8 cellular contexts compared by ENCODE assay signal in genomic region chr17:67200727-67201301, GRCh38. TPM values are rescaled to one million over a fixed set of nuclear protein-coding genes. Genes with fewer than 3 reads are reported as not detected.
DNase-seq lines count a peak whose midpoint lies in the region; ATAC-seq and TF ChIP-seq lines count a peak whose summit lies in the region.

No MANE protein-coding gene starts in this region.

- no peak overlapping the region for H3K27ac Mint-ChIP-seq in nephron

- H3K27me3 Mint-ChIP-seq in nephron (ENCODE audit: low read depth): no peaks in the 10 kb centered on the region

- no peak overlapping the region for H3K4me3 ChIP-seq in DND-41 (ENCODE audit: low read depth in 1 of 2, low read length in 2 of 2)
- no peak overlapping the region for H3K4me3 ChIP-seq in body of pancreas
- no peak overlapping the region for H3K4me3 ChIP-seq in colonic mucosa

- no peak for TF ChIP-seq POLR2A in body of pancreas (IDR thresholded peaks at IDR 0.05)

- H3K4me3 Mint-ChIP-seq in nephron: no peak overlapping the region

- H4K20me1 ChIP-seq in DND-41 (ENCODE audit: insufficient read depth, low read length): peaks cover 6% of the 10 kb centered on the region; the same call in 1 of the 2 replicates

- WGBS in body of pancreas, 2 donors: 85 to 89% methylated on average over 4 of the region's 4 CpGs

- no peaks in the 10 kb centered on the region for H3K27me3 ChIP-seq in DND-41 (ENCODE audit: insufficient read depth, low read length, poor library complexity)
- no peaks in the 10 kb centered on the region for H3K27me3 ChIP-seq in body of pancreas
- no peaks in the 10 kb centered on the region for H3K27me3 ChIP-seq in colonic mucosa

- peak; percentile 53 for TF ChIP-seq CTCF in DND-41 (IDR thresholded peaks at IDR 0.05; ENCODE audit: borderline replicate concordance, extremely low read depth, low read length, poor library complexity, severe bottlenecking)
- TF ChIP-seq CTCF in body of pancreas (IDR thresholded peaks at IDR 0.05): peak in 4 of 7 experiments; percentile 21 to 27 (median 22)
- TF ChIP-seq CTCF in nephron (IDR thresholded peaks at IDR 0.05; ENCODE audit: unreplicated experiment in 3 of 3): peak; percentile 32 to 47 (median 41)
- TF ChIP-seq CTCF in colonic mucosa (IDR thresholded peaks at IDR 0.05): no peak

- no peaks in the 10 kb centered on the region for H3K9me3 Mint-ChIP-seq in nephron

- no peak overlapping the region for H3K9ac ChIP-seq in DND-41 (ENCODE audit: low read depth, low read length)
- H3K9ac ChIP-seq in colonic mucosa (ENCODE audit: low read depth in 2 of 2, low read length in 2 of 2): no peak overlapping the region

- H3K36me3 Mint-ChIP-seq in nephron (ENCODE audit: low read depth): peaks cover 47% of the 10 kb centered on the region

- no peaks in the 10 kb centered on the region for H3K4me1 ChIP-seq in DND-41 (ENCODE audit: insufficient read depth, low read length)
- H3K4me1 ChIP-seq in body of pancreas: no peaks in the 10 kb centered on the region
- H3K4me1 ChIP-seq in colonic mucosa: no peaks in the 10 kb centered on the region

- intact Hi-C loops in body of pancreas (cut with DNase I): no loop called here
- intact Hi-C loops in colonic mucosa (cut with DNase I): no loop called here

- H3K4me1 Mint-ChIP-seq in nephron: no peaks in the 10 kb centered on the region

- H3K9me3 ChIP-seq in DND-41 (ENCODE audit: insufficient read depth, low read length, severe bottlenecking) (no peaks in the 10 kb centered on the region), body of pancreas (no peaks in the 10 kb centered on the region), colonic mucosa (no peaks in the 10 kb centered on the region)

- H3K36me3 ChIP-seq in DND-41 (ENCODE audit: insufficient read depth, low read length) (peaks cover 70% of the 10 kb centered on the region), body of pancreas (replicated peaks in 1 of 2; ENCODE audit: insufficient read depth in 1 of 2, low read depth in 2 of 2) (peaks cover 0 to 11% of the 10 kb centered on the region in 2 donors), colonic mucosa (peaks cover 5% of the 10 kb centered on the region)

- H3K79me2 ChIP-seq in DND-41 (ENCODE audit: insufficient read depth, low read length): peaks cover 7% of the 10 kb centered on the region; the same call in 1 of the 2 replicates

- H3K27ac ChIP-seq in DND-41 (ENCODE audit: low read length): no peak overlapping the region
- no peak overlapping the region for H3K27ac ChIP-seq in body of pancreas
- H3K27ac ChIP-seq in colonic mucosa: no peak overlapping the region

- no peak overlapping the region for H3K4me2 ChIP-seq in DND-41 (ENCODE audit: insufficient read depth, low read length)

- no peak overlapping the region for H2AFZ ChIP-seq in DND-41 (ENCODE audit: low read depth, low read length)

- ATAC-seq in DND-41 (ENCODE audit: insufficient read depth, low read depth): no peak
- no peak for ATAC-seq in body of pancreas
- no peak for ATAC-seq in GM19023 (IDR thresholded peaks at IDR 0.05; ENCODE audit: unreplicated experiment)
- ATAC-seq in GM18870 (IDR thresholded peaks at IDR 0.05; ENCODE audit: unreplicated experiment): no peak
- ATAC-seq in GM19397 (IDR thresholded peaks at IDR 0.05; ENCODE audit: unreplicated experiment): no peak

- DNase-seq in DND-41: no peak
- DNase-seq in HuH-7 (ENCODE audit: low spot score): peak; percentile 54
- DNase-seq in body of pancreas: no peak
- DNase-seq in colonic mucosa: no peak

RNA-seq across cellular contexts. Expression of gene HELZ, which starts 44.2 kb away (rescaled TPM):
- total RNA-seq in body of pancreas: 10 to 100 TPM; 21.0 to 34.6 TPM
- total RNA-seq in colonic mucosa: 10 to 100 TPM; 38.6 to 55.9 TPM
